11 cellular contexts compared by ENCODE assay signal in genomic region chr10:77501846-77502251, GRCh38.
DNase-seq lines count a peak whose midpoint lies in the region; ATAC-seq lines count a peak whose summit lies in the region.
"Had no signal": no experiment of that assay in that cellular context is flagged by ENCODE, and none has a peak within 500 bp of the region (broad histone marks: within the 10 kb centered on the region; RNA-seq: fewer than 3 reads in every experiment).

No MANE protein-coding gene starts in this region.

- DNase-seq in HCEC 1CT: peak; percentile 47
- DNase-seq in head of caudate nucleus: peak in 32 of 42 donors; percentile 25 to 76 (median 48)
- DNase-seq in stimulated activated naive CD8-positive, alpha-beta T cell treated with anti-CD3 and anti-CD28 coated beads, Interleukin-15, amount 100 ng/mL, for 72 hours: peak in 1 of 2 donors; percentile 58
- no peak for DNase-seq in activated T-helper 2 cell treated with anti-CD3 and anti-CD28 coated beads, Interferon-gamma antibody, Interleukin-2, Interleukin-4, amounts not matched to agents 10 μg/mL and 5 μg/mL and 100 μg/mL, durations not matched to agents 14 hours and 24 hours and 36 hours (ENCODE audit: low spot score)
- no peak for DNase-seq in iPS-NIHi11 (ENCODE audit: low spot score)
- DNase-seq: NCI-H2029, WERI-Rb-1 had no signal

- H3K27ac Mint-ChIP-seq in activated T-helper 17 cell treated with anti-CD3 and anti-CD28 coated beads, Interleukin-2, amount 50 U/mL, for 72 hours: no peak overlapping the region
- peak overlapping the region; percentile 92 to 94 for H3K27ac Mint-ChIP-seq in stimulated activated naive CD8-positive, alpha-beta T cell treated with anti-CD3 and anti-CD28 coated beads, Interleukin-15, amount 100 ng/mL, for 72 hours
- H3K27ac Mint-ChIP-seq in activated T-helper 2 cell treated with anti-CD3 and anti-CD28 coated beads, Interferon-gamma antibody, Interleukin-2, Interleukin-4, amounts not matched to agents 10 μg/mL and 5 μg/mL and 100 μg/mL, durations not matched to agents 14 hours and 24 hours and 36 hours: no peak overlapping the region
- H3K27ac Mint-ChIP-seq: natural killer cell treated with Interleukin-12 subunit alpha and Interleukin-12 subunit beta and Interleukin-15 and Interleukin-18, amount 100 ng/mL, for 72 hours had no signal

- H3K27me3 Mint-ChIP-seq in activated T-helper 17 cell treated with anti-CD3 and anti-CD28 coated beads, Interleukin-2, amount 50 U/mL, for 72 hours: peaks cover 18% of the 10 kb centered on the region
- peaks cover 40% of the 10 kb centered on the region for H3K27me3 Mint-ChIP-seq in stimulated activated naive CD8-positive, alpha-beta T cell treated with anti-CD3 and anti-CD28 coated beads, Interleukin-15, amount 100 ng/mL, for 72 hours
- peaks cover 10% of the 10 kb centered on the region for H3K27me3 Mint-ChIP-seq in activated T-helper 2 cell treated with anti-CD3 and anti-CD28 coated beads, Interferon-gamma antibody, Interleukin-2, Interleukin-4, amounts not matched to agents 10 μg/mL and 5 μg/mL and 100 μg/mL, durations not matched to agents 14 hours and 24 hours and 36 hours (ENCODE audit: low read depth)

- peak; percentile 45 for ATAC-seq in activated T-helper 17 cell treated with anti-CD3 and anti-CD28 coated beads, Interleukin-2, amount 50 U/mL, for 72 hours (replicated peaks)
- ATAC-seq in stimulated activated naive CD8-positive, alpha-beta T cell treated with anti-CD3 and anti-CD28 coated beads, Interleukin-15, amount 100 ng/mL, for 72 hours: peak; percentile 81
- ATAC-seq in HG03354 (IDR thresholded peaks at IDR 0.05; ENCODE audit: poor library complexity, severe bottlenecking, unreplicated experiment): no peak
- ATAC-seq: sciatic nerve had no signal

- intact Hi-C loops in head of caudate nucleus (cut with DNase I): loop anchor here (5.0 kb wide), 1 partner anchor 130 kb away; no protein-coding TSS in a partner anchor
- intact Hi-C loops in activated T-helper 2 cell treated with anti-CD3 and anti-CD28 coated beads, Interferon-gamma antibody, Interleukin-2, Interleukin-4, amounts not matched to agents 10 μg/mL and 5 μg/mL and 100 μg/mL, durations not matched to agents 14 hours and 24 hours and 36 hours (cut with micrococcal nuclease): no loop called here

- H3K4me1 Mint-ChIP-seq in activated T-helper 17 cell treated with anti-CD3 and anti-CD28 coated beads, Interleukin-2, amount 50 U/mL, for 72 hours: no peaks in the 10 kb centered on the region
- H3K4me1 Mint-ChIP-seq in stimulated activated naive CD8-positive, alpha-beta T cell treated with anti-CD3 and anti-CD28 coated beads, Interleukin-15, amount 100 ng/mL, for 72 hours: peaks cover 31% of the 10 kb centered on the region
- peaks cover 3% of the 10 kb centered on the region for H3K4me1 Mint-ChIP-seq in activated T-helper 2 cell treated with anti-CD3 and anti-CD28 coated beads, Interferon-gamma antibody, Interleukin-2, Interleukin-4, amounts not matched to agents 10 μg/mL and 5 μg/mL and 100 μg/mL, durations not matched to agents 14 hours and 24 hours and 36 hours (ENCODE audit: low read depth)

- H3K36me3 Mint-ChIP-seq in activated T-helper 17 cell treated with anti-CD3 and anti-CD28 coated beads, Interleukin-2, amount 50 U/mL, for 72 hours (ENCODE audit: low read depth): no peaks in the 10 kb centered on the region
- no peaks in the 10 kb centered on the region for H3K36me3 Mint-ChIP-seq in activated T-helper 2 cell treated with anti-CD3 and anti-CD28 coated beads, Interferon-gamma antibody, Interleukin-2, Interleukin-4, amounts not matched to agents 10 μg/mL and 5 μg/mL and 100 μg/mL, durations not matched to agents 14 hours and 24 hours and 36 hours (ENCODE audit: low read depth)
- H3K36me3 Mint-ChIP-seq: natural killer cell treated with Interleukin-12 subunit alpha and Interleukin-12 subunit beta and Interleukin-15 and Interleukin-18, amount 100 ng/mL, for 72 hours had no signal

- no peak overlapping the region for H3K4me3 Mint-ChIP-seq in activated T-helper 17 cell treated with anti-CD3 and anti-CD28 coated beads, Interleukin-2, amount 50 U/mL, for 72 hours
- peak overlapping the region; percentile 41 to 59 for H3K4me3 Mint-ChIP-seq in stimulated activated naive CD8-positive, alpha-beta T cell treated with anti-CD3 and anti-CD28 coated beads, Interleukin-15, amount 100 ng/mL, for 72 hours
- no peak overlapping the region for H3K4me3 Mint-ChIP-seq in activated T-helper 2 cell treated with anti-CD3 and anti-CD28 coated beads, Interferon-gamma antibody, Interleukin-2, Interleukin-4, amounts not matched to agents 10 μg/mL and 5 μg/mL and 100 μg/mL, durations not matched to agents 14 hours and 24 hours and 36 hours (ENCODE audit: low read depth)
- H3K4me3 Mint-ChIP-seq: natural killer cell treated with Interleukin-12 subunit alpha and Interleukin-12 subunit beta and Interleukin-15 and Interleukin-18, amount 100 ng/mL, for 72 hours had no signal

- H3K9me3 Mint-ChIP-seq in activated T-helper 17 cell treated with anti-CD3 and anti-CD28 coated beads, Interleukin-2, amount 50 U/mL, for 72 hours: no peaks in the 10 kb centered on the region
- H3K9me3 Mint-ChIP-seq in stimulated activated naive CD8-positive, alpha-beta T cell treated with anti-CD3 and anti-CD28 coated beads, Interleukin-15, amount 100 ng/mL, for 72 hours: no peaks in the 10 kb centered on the region
- no peaks in the 10 kb centered on the region for H3K9me3 Mint-ChIP-seq in activated T-helper 2 cell treated with anti-CD3 and anti-CD28 coated beads, Interferon-gamma antibody, Interleukin-2, Interleukin-4, amounts not matched to agents 10 μg/mL and 5 μg/mL and 100 μg/mL, durations not matched to agents 14 hours and 24 hours and 36 hours
- H3K9me3 Mint-ChIP-seq: natural killer cell treated with Interleukin-12 subunit alpha and Interleukin-12 subunit beta and Interleukin-15 and Interleukin-18, amount 100 ng/mL, for 72 hours had no signal

Comparison
In these comparisons a context has a peak if more than half of its experiments do, and no peak if none do; other contexts are left out.
1. DNase-seq: peak in HCEC 1CT (single experiment) and head of caudate nucleus (32 of 42); none in activated T-helper 2 cell treated with anti-CD3 and anti-CD28 coated beads, Interferon-gamma antibody, Interleukin-2, Interleukin-4, amounts not matched to agents 10 μg/mL and 5 μg/mL and 100 μg/mL, durations not matched to agents 14 hours and 24 hours and 36 hours (single experiment) and iPS-NIHi11 (single experiment).
2. H3K27ac Mint-ChIP-seq: peak in stimulated activated naive CD8-positive, alpha-beta T cell treated with anti-CD3 and anti-CD28 coated beads, Interleukin-15, amount 100 ng/mL, for 72 hours (2 of 2); none in activated T-helper 17 cell treated with anti-CD3 and anti-CD28 coated beads, Interleukin-2, amount 50 U/mL, for 72 hours (single experiment) and activated T-helper 2 cell treated with anti-CD3 and anti-CD28 coated beads, Interferon-gamma antibody, Interleukin-2, Interleukin-4, amounts not matched to agents 10 μg/mL and 5 μg/mL and 100 μg/mL, durations not matched to agents 14 hours and 24 hours and 36 hours (single experiment).
3. H3K4me3 Mint-ChIP-seq: peak in stimulated activated naive CD8-positive, alpha-beta T cell treated with anti-CD3 and anti-CD28 coated beads, Interleukin-15, amount 100 ng/mL, for 72 hours (2 of 2); none in activated T-helper 17 cell treated with anti-CD3 and anti-CD28 coated beads, Interleukin-2, amount 50 U/mL, for 72 hours (single experiment) and activated T-helper 2 cell treated with anti-CD3 and anti-CD28 coated beads, Interferon-gamma antibody, Interleukin-2, Interleukin-4, amounts not matched to agents 10 μg/mL and 5 μg/mL and 100 μg/mL, durations not matched to agents 14 hours and 24 hours and 36 hours (single experiment).